22 cellular contexts compared by ENCODE assay signal in the genomic region with DNA sequence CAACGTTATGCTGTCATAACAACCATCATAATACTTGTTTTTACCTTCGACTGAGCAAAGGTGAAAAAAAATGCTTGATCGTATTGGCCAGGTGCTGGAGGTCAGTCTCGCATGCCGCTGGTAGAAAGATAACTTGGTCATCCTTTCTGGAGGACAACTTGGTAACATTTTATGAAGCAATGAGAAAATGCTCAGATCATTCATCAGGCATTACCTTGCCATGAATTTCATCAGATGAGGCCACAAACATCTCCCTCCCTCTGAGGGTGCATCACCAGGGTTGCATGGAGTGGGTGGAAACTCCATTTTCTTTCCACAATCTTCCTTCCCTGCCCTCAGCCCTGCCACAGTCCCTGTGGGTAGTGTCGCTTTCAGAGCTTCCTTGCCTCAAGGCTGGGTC.
"Had no signal": no experiment of that assay in that cellular context is flagged by ENCODE, and none has a peak within 500 bp of the region (broad histone marks: within the 10 kb centered on the region; RNA-seq: fewer than 3 reads in every experiment).

No MANE protein-coding gene starts in this region.

- H3K9me3 Mint-ChIP-seq: dendritic cell treated with granulocyte-macrophage colony-stimulating factor and Interleukin-4, amounts not matched to agents 40 ng/mL and 50 ng/mL, for 4 days; effector memory CD8-positive, alpha-beta T cell; natural killer cell treated with Interleukin-12 subunit alpha and Interleukin-12 subunit beta and Interleukin-15 and Interleukin-18, amount 100 ng/mL, for 72 hours; stimulated activated effector memory CD8-positive, alpha-beta T cell treated with anti-CD3 and anti-CD28 coated beads, Interleukin-12 subunit alpha, Interleukin-12 subunit beta, amount 100 ng/mL, for 72 hours had no signal

- H3K36me3 ChIP-seq: esophagus squamous epithelium, neural progenitor cell, pancreas, prostate gland, right lobe of liver, tibial artery had no signal

- H3K36me3 Mint-ChIP-seq: natural killer cell treated with Interleukin-12 subunit alpha and Interleukin-12 subunit beta and Interleukin-15 and Interleukin-18, amount 100 ng/mL, for 72 hours; neural progenitor cell; stimulated activated effector memory CD8-positive, alpha-beta T cell treated with anti-CD3 and anti-CD28 coated beads, Interleukin-12 subunit alpha, Interleukin-12 subunit beta, amount 100 ng/mL, for 72 hours had no signal

- H3K4me3 ChIP-seq: esophagus squamous epithelium, hepatocyte, lung, neural progenitor cell, pancreas, prostate gland, right lobe of liver, tibial artery had no signal

- H3K27me3 ChIP-seq: foreskin keratinocyte, hepatocyte, neural progenitor cell, right lobe of liver had no signal

- H3K4me1 ChIP-seq: esophagus squamous epithelium, foreskin keratinocyte, neural progenitor cell, pancreas, prostate gland, right lobe of liver, tibial artery had no signal

- ATAC-seq: effector memory CD8-positive, alpha-beta T cell; foreskin keratinocyte; left ventricle myocardium superior; natural killer cell treated with Interleukin-12 subunit alpha and Interleukin-12 subunit beta and Interleukin-15 and Interleukin-18, amount 100 ng/mL, for 72 hours; pancreas; right lobe of liver; stimulated activated effector memory CD8-positive, alpha-beta T cell treated with anti-CD3 and anti-CD28 coated beads, Interleukin-12 subunit alpha, Interleukin-12 subunit beta, amount 100 ng/mL, for 72 hours; stimulated activated naive CD8-positive, alpha-beta T cell treated with anti-CD3 and anti-CD28 coated beads, Interleukin-15, Interleukin-2, amounts not matched to agents 100 U/mL and 50 U/mL, for 24 hours had no signal

- H3K27ac ChIP-seq: esophagus squamous epithelium, foreskin keratinocyte, hepatocyte, neural progenitor cell, pancreas, prostate gland, right lobe of liver, tibial artery had no signal

- H3K27ac Mint-ChIP-seq: dendritic cell treated with granulocyte-macrophage colony-stimulating factor and Interleukin-4, amounts not matched to agents 40 ng/mL and 50 ng/mL, for 4 days; effector memory CD8-positive, alpha-beta T cell; natural killer cell treated with Interleukin-12 subunit alpha and Interleukin-12 subunit beta and Interleukin-15 and Interleukin-18, amount 100 ng/mL, for 72 hours; neural progenitor cell; stimulated activated effector memory CD8-positive, alpha-beta T cell treated with anti-CD3 and anti-CD28 coated beads, Interleukin-12 subunit alpha, Interleukin-12 subunit beta, amount 100 ng/mL, for 72 hours had no signal

- DNase-seq: effector memory CD8-positive, alpha-beta T cell; esophagus squamous epithelium; foreskin keratinocyte; head of caudate nucleus; left colon; left ventricle myocardium superior; mesenchymal stem cell; midbrain; occipital lobe; pancreas; right lobe of liver; stimulated activated CD4-positive, alpha-beta T cell treated with anti-CD3 and anti-CD28 coated beads, Interleukin-4, amount 100 ng/mL, for 1 hour; stimulated activated CD8-positive, alpha-beta memory T cell treated with anti-CD3 and anti-CD28 coated beads, Interleukin-4, amount 100 ng/mL, for 48 hours; stimulated activated naive CD8-positive, alpha-beta T cell treated with anti-CD3 and anti-CD28 coated beads, Interleukin-15, Interleukin-2, amounts not matched to agents 100 U/mL and 50 U/mL, for 24 hours had no signal

- H3K9me3 ChIP-seq: esophagus squamous epithelium, pancreas, prostate gland, right lobe of liver, tibial artery had no signal

- H3K9ac ChIP-seq: neural progenitor cell had no signal

- H3K4me3 Mint-ChIP-seq: dendritic cell treated with granulocyte-macrophage colony-stimulating factor and Interleukin-4, amounts not matched to agents 40 ng/mL and 50 ng/mL, for 4 days; effector memory CD8-positive, alpha-beta T cell; natural killer cell treated with Interleukin-12 subunit alpha and Interleukin-12 subunit beta and Interleukin-15 and Interleukin-18, amount 100 ng/mL, for 72 hours; neural progenitor cell; stimulated activated effector memory CD8-positive, alpha-beta T cell treated with anti-CD3 and anti-CD28 coated beads, Interleukin-12 subunit alpha, Interleukin-12 subunit beta, amount 100 ng/mL, for 72 hours had no signal
